8 cellular contexts compared by ENCODE assay signal in genomic region chr6:75935473-75935793, GRCh38.
A peak's percentile ranks its signal among the peaks of the same experiment; 100 is the strongest.
DNase-seq lines count a peak whose midpoint lies in the region; ATAC-seq and TF ChIP-seq lines count a peak whose summit lies in the region.

No MANE protein-coding gene starts in this region.

- H3K27me3 ChIP-seq in MG63 (no peaks in the 10 kb centered on the region), skeletal muscle satellite cell (ENCODE audit: control insufficient read depth, insufficient read depth, low read length) (no peaks in the 10 kb centered on the region)

- H3K4me3 ChIP-seq in MG63, result peak overlapping the region; percentile 42
- H3K4me3 ChIP-seq in fibroblast of the aortic adventitia (ENCODE audit: low read depth, low read length), result peak overlapping the region; percentile 61
- peak overlapping the region; percentile 66 for H3K4me3 ChIP-seq in skeletal muscle satellite cell (ENCODE audit: low read length)

- H3K9ac ChIP-seq in skeletal muscle satellite cell (ENCODE audit: low read depth, low read length), result peak overlapping the region; percentile 50

- no peak for TF ChIP-seq CTCF in fibroblast of the aortic adventitia (IDR thresholded peaks at IDR 0.05; ENCODE audit: insufficient read depth, low read length)

- H3K4me2 ChIP-seq in skeletal muscle satellite cell (ENCODE audit: low read length), result peak overlapping the region; percentile 93

- peaks cover 3% of the 10 kb centered on the region for H3K4me1 ChIP-seq in skeletal muscle satellite cell (ENCODE audit: control insufficient read depth, insufficient read depth, low read length)

- no peak for DNase-seq in MG63
- no peak for DNase-seq in fibroblast of the aortic adventitia (ENCODE audit: low read depth)
- no peak for DNase-seq in central memory CD4-positive, alpha-beta T cell
- DNase-seq in epidermal melanocyte (ENCODE audit: insufficient read length, low spot score), result no peak
- DNase-seq in HUDEP-2 (lab: John Stamatoyannopoulos, UW; ENCODE audit: unreplicated experiment in 76 of 76), result no peak

- H3K36me3 ChIP-seq in MG63 (no peaks in the 10 kb centered on the region), skeletal muscle satellite cell (ENCODE audit: insufficient read depth, low read length) (no peaks in the 10 kb centered on the region)

- peak; percentile 4 for ATAC-seq in GM19467 (IDR thresholded peaks at IDR 0.05; ENCODE audit: unreplicated experiment)
- ATAC-seq in GM21737 (IDR thresholded peaks at IDR 0.05; ENCODE audit: unreplicated experiment), result no peak

- H3K9me3 ChIP-seq in MG63 (no peaks in the 10 kb centered on the region), skeletal muscle satellite cell (replicated peaks; ENCODE audit: low read length) (no peaks in the 10 kb centered on the region)
